Comparison of ENCODE assay signal across 8 cellular contexts in the genomic region with DNA sequence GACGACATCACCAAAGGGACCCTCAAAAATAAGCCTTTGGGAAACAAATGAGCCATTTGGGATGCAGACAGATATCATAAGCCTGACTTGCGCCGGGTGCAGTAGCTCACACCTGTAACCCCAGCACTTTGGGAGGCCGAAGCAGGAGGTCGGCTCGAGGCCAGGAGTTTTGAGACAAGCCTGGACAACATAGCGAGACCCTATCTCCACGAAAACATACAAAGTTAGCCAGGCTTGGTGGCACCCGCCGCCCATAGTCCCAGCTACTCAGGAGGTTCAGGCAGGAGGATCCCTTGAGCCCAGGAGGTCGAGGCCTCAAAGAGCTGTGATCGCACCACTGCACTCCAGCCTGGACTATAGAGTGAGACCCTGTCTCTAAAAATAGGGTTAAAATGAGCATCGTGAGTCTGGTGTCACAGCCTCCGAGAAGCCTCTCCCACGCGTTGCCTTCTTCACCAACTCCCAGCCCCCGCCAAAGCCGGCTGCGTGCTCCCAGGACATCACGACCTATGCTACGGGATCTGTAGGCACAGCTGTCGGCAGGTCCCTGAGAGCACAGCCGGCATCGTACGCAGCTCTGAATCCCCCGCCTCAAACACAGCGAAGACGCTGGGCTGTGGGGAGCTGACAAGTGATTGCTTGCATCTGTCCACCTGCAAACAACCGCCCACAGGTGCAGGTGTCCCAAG. TPM values are rescaled to one million over a fixed set of nuclear protein-coding genes. Genes with fewer than 3 reads are reported as not detected.
A peak's percentile ranks its signal among the peaks of the same experiment; 100 is the strongest.
DNase-seq lines count a peak whose midpoint lies in the region; ATAC-seq and TF ChIP-seq lines count a peak whose summit lies in the region.

No MANE protein-coding gene starts in this region.

- H3K27me3 Mint-ChIP-seq in natural killer cell (ENCODE audit: low read depth in 2 of 2) = no peaks in the 10 kb centered on the region

- ATAC-seq in natural killer cell (no peak), HG02798 (IDR thresholded peaks at IDR 0.05; ENCODE audit: poor library complexity, unreplicated experiment) (no peak), GM21737 (IDR thresholded peaks at IDR 0.05; ENCODE audit: unreplicated experiment) (no peak)

- H3K36me3 Mint-ChIP-seq in natural killer cell = no peaks in the 10 kb centered on the region

- no peaks in the 10 kb centered on the region for H3K9me3 ChIP-seq in BLaER1

- H3K4me3 ChIP-seq in BLaER1 (peak overlapping the region; percentile 99), LNCaP clone FGC (ENCODE audit: low read depth, low read length) (peak overlapping the region; percentile 98), coronary artery (peak overlapping the region; percentile 98)

- peaks cover 35 to 63% of the 10 kb centered on the region in 2 donors for H3K4me1 Mint-ChIP-seq in natural killer cell

- peak overlapping the region; percentile 100 for H3K4me2 ChIP-seq in BLaER1

- H3K27me3 ChIP-seq in BLaER1 = no peaks in the 10 kb centered on the region

- H3K27ac ChIP-seq in BLaER1 (peak overlapping the region; percentile 100; the same call in 1 of the 2 replicates), coronary artery (no peak overlapping the region)

- intact Hi-C loops in natural killer cell (cut with micrococcal nuclease) = no loop called here

- H3K4me3 Mint-ChIP-seq in natural killer cell = peak overlapping the region; percentile 93

- peaks cover 87% of the 10 kb centered on the region for H3K4me1 ChIP-seq in BLaER1

- peaks cover 31% of the 10 kb centered on the region for H3K36me3 ChIP-seq in BLaER1

- H3K9me3 Mint-ChIP-seq in natural killer cell = no peaks in the 10 kb centered on the region

- no peak for DNase-seq in LNCaP clone FGC (ENCODE audit: low read depth)
- DNase-seq in coronary artery (ENCODE audit: low spot score) = no peak
- DNase-seq in natural killer cell = no peak
- DNase-seq in COLO829 (ENCODE audit: low spot score) = no peak
- DNase-seq in NCI-H748 treated with DMSO at 0.1 percent for 48 hours (lab: John Stamatoyannopoulos, UW) = no peak

- peak overlapping the region; percentile 99 for H3K9ac ChIP-seq in BLaER1

- no peak for TF ChIP-seq CTCF in LNCaP clone FGC (IDR thresholded peaks at IDR 0.05; ENCODE audit: control insufficient read depth, extremely low read depth, insufficient read depth)
- TF ChIP-seq CTCF in coronary artery (IDR thresholded peaks at IDR 0.05) = no peak
- TF ChIP-seq CTCF in natural killer cell (IDR thresholded peaks at IDR 0.05) = no peak

- peak overlapping the region; percentile 89 to 90 for H3K27ac Mint-ChIP-seq in natural killer cell

- H4K20me1 ChIP-seq in BLaER1 = peaks cover 81% of the 10 kb centered on the region

RNA-seq across cellular contexts. Expression of a gene that starts 1.6 kb away (rescaled TPM):
- 10 to 100 TPM; 90.7 to 91.7 (median 91.5) TPM for total RNA-seq in natural killer cell

RNA-seq across cellular contexts. Expression of a gene that starts 16.7 kb away (rescaled TPM):
- 10 to 100 TPM; 29.1 to 38.4 (median 34.8) TPM for total RNA-seq in natural killer cell

RNA-seq across cellular contexts. Expression of a gene that starts 34.6 kb away (rescaled TPM):
- 10 to 100 TPM in 2 of 3 donors, 1 to 10 TPM in 1; 5.3 to 11.5 (median 11.2) TPM for total RNA-seq in natural killer cell

RNA-seq across cellular contexts. Expression of a gene that starts 38.6 kb away (rescaled TPM):
- 100 to 1,000 TPM; 554 to 652 (median 608) TPM for total RNA-seq in natural killer cell

RNA-seq across cellular contexts. Expression of a gene that starts 58.5 kb away (rescaled TPM):
- 10 to 100 TPM; 13.0 to 20.9 (median 13.1) TPM for total RNA-seq in natural killer cell
